ENCODE assay signal across 17 cellular contexts in genomic region chr20:51758978-51759544, GRCh38. TPM values are rescaled to one million over a fixed set of nuclear protein-coding genes. Genes with fewer than 3 reads are reported as not detected.
DNase-seq lines count a peak whose midpoint lies in the region; ATAC-seq, FAIRE-seq and TF ChIP-seq lines count a peak whose summit lies in the region.
"Had no signal": no experiment of that assay in that cellular context is flagged by ENCODE, and none has a peak within 500 bp of the region (broad histone marks: within the 10 kb centered on the region; RNA-seq: fewer than 3 reads in every experiment).

No MANE protein-coding gene starts in this region.

- peaks cover 3% of the 10 kb centered on the region for H3K36me3 ChIP-seq in adipocyte (ENCODE audit: control insufficient read depth, insufficient read depth, low read length, severe bottlenecking)
- H3K36me3 ChIP-seq in heart right ventricle = no peaks in the 10 kb centered on the region

- no peaks in the 10 kb centered on the region for H3K4me1 Mint-ChIP-seq in activated naive CD8-positive, alpha-beta T cell treated with anti-CD3 and anti-CD28 coated beads, Interleukin-2, amount 50 U/mL, for 24 hours
- H3K4me1 Mint-ChIP-seq: T-helper 17 cell had no signal

- no peak for TF ChIP-seq EP300 in A549 (IDR thresholded peaks at IDR 0.05)

- no peak for FAIRE-seq in A549 (lab: Jason Lieb, UNC)
- FAIRE-seq: frontal cortex had no signal

- H3K4me2 ChIP-seq in A549 = no peak overlapping the region

- DNase-seq in A549 (ENCODE audit: low read depth in 1 of 2, low spot score in 1 of 2) (no peak), adipocyte (ENCODE audit: low read depth) (no peak), heart right ventricle (peak in 1 of 2 donors; percentile 44), omental fat pad (ENCODE audit: low spot score) (no peak), GM19240 (ENCODE audit: insufficient read length, low spot score) (no peak), GM10266 (ENCODE audit: extremely low spot score) (no peak), activated gamma-delta T cell (lab: John Stamatoyannopoulos, UW) (no peak)
- DNase-seq in activated naive CD8-positive, alpha-beta T cell treated with anti-CD3 and anti-CD28 coated beads, Interleukin-2, amount 50 U/mL, for 24 hours = no peak
- DNase-seq: activated CD4-positive, alpha-beta T cell treated with anti-CD3 and anti-CD28 coated beads for 48 hours; activated T-cell treated with anti-CD3 and anti-CD28 coated beads, Interleukin-2, amount 50 U/mL, for 72 hours; KBM-7; NCI-H1436; NCI-H526; stimulated activated naive CD4-positive, alpha-beta T cell; T-helper 17 cell had no signal

- WGBS in A549 (ENCODE audit: missing lambda C conversion rate) = 81% methylated on average over 8 of the region's 12 CpGs
- 86 to 89% methylated on average over 12 of the region's 12 CpGs for WGBS in heart right ventricle, 2 donors

- no peaks in the 10 kb centered on the region for H3K27me3 ChIP-seq in adipocyte (replicated peaks; ENCODE audit: control insufficient read depth, insufficient read depth, low read length)
- no peaks in the 10 kb centered on the region for H3K27me3 ChIP-seq in heart right ventricle

- H3K27ac ChIP-seq in A549 = peak overlapping the region; percentile 26 to 64; a peak in 4 of 6 replicates
- H3K27ac ChIP-seq in heart right ventricle = no peak overlapping the region

- H3K27ac Mint-ChIP-seq in activated naive CD8-positive, alpha-beta T cell treated with anti-CD3 and anti-CD28 coated beads, Interleukin-2, amount 50 U/mL, for 24 hours = no peak overlapping the region
- H3K27ac Mint-ChIP-seq: activated T-cell treated with anti-CD3 and anti-CD28 coated beads, Interleukin-2, amount 50 U/mL, for 72 hours; T-helper 17 cell had no signal

- H3K4me1 ChIP-seq in A549 (peaks cover 25% of the 10 kb centered on the region), adipocyte (ENCODE audit: control insufficient read depth, insufficient read depth, low read length) (peaks cover 43% of the 10 kb centered on the region), heart right ventricle (peaks cover 0 to 11% (median 0%) of the 10 kb centered on the region in 9 donors)

- CTCF ChIA-PET in A549 (lab: Yijun Ruan, JAX) = interaction anchor here (1.3 to 1.6 kb wide), 2 partner anchors 8 to 58 kb away, joined by 6 read pairs; partner anchors contain the start of gene ATP9A

- peak overlapping the region; percentile 60 for H3K9ac ChIP-seq in adipocyte (ENCODE audit: low read length)

- no peak for TF ChIP-seq RAD21 in A549 (conservative IDR thresholded peaks at IDR 0.05 in 1 of 2, IDR thresholded peaks at IDR 0.05 in 1 of 2)

- no peaks in the 10 kb centered on the region for H3K36me3 Mint-ChIP-seq in activated naive CD8-positive, alpha-beta T cell treated with anti-CD3 and anti-CD28 coated beads, Interleukin-2, amount 50 U/mL, for 24 hours (ENCODE audit: low read depth)

- intact Hi-C loops in heart right ventricle (cut with DNase I) = no loop called here

- H3K4me3 Mint-ChIP-seq in activated naive CD8-positive, alpha-beta T cell treated with anti-CD3 and anti-CD28 coated beads, Interleukin-2, amount 50 U/mL, for 24 hours = no peak overlapping the region
- H3K4me3 Mint-ChIP-seq: activated T-cell treated with anti-CD3 and anti-CD28 coated beads, Interleukin-2, amount 50 U/mL, for 72 hours; T-helper 17 cell had no signal

- TF ChIP-seq POLR2A in A549 (IDR thresholded peaks at IDR 0.05; ENCODE audit: low read length) = no peak

- no peak for TF ChIP-seq CTCF in A549 (IDR thresholded peaks at IDR 0.05)
- TF ChIP-seq CTCF in heart right ventricle (IDR thresholded peaks at IDR 0.05) = no peak
- no peak for TF ChIP-seq CTCF in omental fat pad (IDR thresholded peaks at IDR 0.05)
- TF ChIP-seq CTCF in GM10266 (IDR thresholded peaks at IDR 0.05; ENCODE audit: control insufficient read depth, insufficient read depth, low read depth, missing control alignments) = no peak

- H3K9me3 ChIP-seq in A549 = no peaks in the 10 kb centered on the region
- no peaks in the 10 kb centered on the region for H3K9me3 ChIP-seq in adipocyte (ENCODE audit: control insufficient read depth, low read length)
- H3K9me3 ChIP-seq in heart right ventricle = peaks cover 0 to 12% (median 0%) of the 10 kb centered on the region in 11 donors

- POLR2A ChIA-PET in A549 (lab: Yijun Ruan, JAX) = interaction anchor here (1.3 kb wide), 1 partner anchor 8 kb away, joined by 4 read pairs; no protein-coding TSS in a partner anchor

- H3K27me3 Mint-ChIP-seq in activated naive CD8-positive, alpha-beta T cell treated with anti-CD3 and anti-CD28 coated beads, Interleukin-2, amount 50 U/mL, for 24 hours = peaks cover 2% of the 10 kb centered on the region

- peak in 1 of 2 experiments; percentile 24; a peak in 1 of 6 replicates for ATAC-seq in A549
- peak; percentile 20 to 83 (median 62) for ATAC-seq in heart right ventricle
- peak; percentile 47 for ATAC-seq in omental fat pad (ENCODE audit: low FRiP score)
- no peak for ATAC-seq in activated naive CD8-positive, alpha-beta T cell treated with anti-CD3 and anti-CD28 coated beads, Interleukin-2, amount 50 U/mL, for 24 hours
- ATAC-seq: activated T-cell treated with anti-CD3 and anti-CD28 coated beads, Interleukin-2, amount 50 U/mL, for 72 hours; T-helper 17 cell had no signal

- no peaks in the 10 kb centered on the region for H3K9me3 Mint-ChIP-seq in activated naive CD8-positive, alpha-beta T cell treated with anti-CD3 and anti-CD28 coated beads, Interleukin-2, amount 50 U/mL, for 24 hours
- H3K9me3 Mint-ChIP-seq: activated T-cell treated with anti-CD3 and anti-CD28 coated beads, Interleukin-2, amount 50 U/mL, for 72 hours had no signal

- no peak overlapping the region for H3K4me3 ChIP-seq in A549
- H3K4me3 ChIP-seq in adipocyte (ENCODE audit: low read length) = no peak overlapping the region
- no peak overlapping the region for H3K4me3 ChIP-seq in heart right ventricle

TF ChIP-seq in A549, 52 proteins besides CTCF, POLR2A, EP300 and RAD21:
- TF ChIP-seq ZSCAN20 (CRISPR knock-in tag; IDR thresholded peaks at IDR 0.05) (no peak), NR3C1 (IDR thresholded peaks at IDR 0.05) (no peak), HOXB5 (CRISPR knock-in tag; IDR thresholded peaks at IDR 0.05) (no peak), FOXS1 (CRISPR knock-in tag; IDR thresholded peaks at IDR 0.05) (no peak), JUNB (IDR thresholded peaks at IDR 0.05) (no peak), KDM5A (IDR thresholded peaks at IDR 0.05) (no peak), HOXB13 (CRISPR knock-in tag; IDR thresholded peaks at IDR 0.05; ENCODE audit: low read depth) (no peak), HDAC2 (IDR thresholded peaks at IDR 0.05) (no peak), RCOR1 (IDR thresholded peaks at IDR 0.05; ENCODE audit: low read depth, low read length) (no peak), CBX2 (IDR thresholded peaks at IDR 0.05; ENCODE audit: borderline replicate concordance, low read depth) (no peak), USF2 (IDR thresholded peaks at IDR 0.05) (no peak), PBX3 (IDR thresholded peaks at IDR 0.05) (no peak), RFX5 (IDR thresholded peaks at IDR 0.05) (no peak), ESRRA (IDR thresholded peaks at IDR 0.05; ENCODE audit: borderline replicate concordance, low read length) (no peak)

RNA-seq across cellular contexts. Expression of gene ATP9A, which starts 9.1 kb away (rescaled TPM):
- polyA plus RNA-seq in A549 (2011; rRNA removed) (23.3 and 23.6 TPM in 2 replicates), A549 (2017; fragmentation: RNase III; extraction: RNeasy Plus Mini Kit Qiagen cat#74134 plus additional on column Dnase treatment) (8.5 to 10.2 TPM (median 9.9 TPM) in 3 replicates), heart right ventricle (1 to 10 TPM; 3.4 to 3.9 TPM)
- polyA plus RNA-seq in A549 (2012; cell fraction: cytosol; rRNA removed) = 5.5 and 7.0 TPM in 2 replicates
- polyA plus RNA-seq in A549 (2012; cell fraction: nucleus; rRNA removed) = 7.2 and 9.0 TPM in 2 replicates
- 61.2 and 62.6 TPM in 2 replicates for polyA minus RNA-seq in A549 (2011; rRNA and poly(A)+ RNA removed)
- total RNA-seq in heart right ventricle (10 to 100 TPM; 16.5 to 32.1 (median 27.0) TPM), omental fat pad (100 to 1,000 TPM in 1 of 4 donors, 10 to 100 TPM in 3; 16.7 to 129 (median 55.0) TPM)

RNA-seq across cellular contexts. Expression of gene SALL4, which starts 43.3 kb away (rescaled TPM):
- polyA plus RNA-seq in A549 (2011; rRNA removed) (7.6 and 8.5 TPM in 2 replicates), A549 (2017; fragmentation: RNase III; extraction: RNeasy Plus Mini Kit Qiagen cat#74134 plus additional on column Dnase treatment) (2.3 to 3.8 TPM (median 2.5 TPM) in 3 replicates), heart right ventricle (under 1 TPM; 0.01 to 0.22 TPM)
- polyA plus RNA-seq in A549 (2012; cell fraction: cytosol; rRNA removed) = 2.0 and 2.2 TPM in 2 replicates
- 12.2 and 12.8 TPM in 2 replicates for polyA plus RNA-seq in A549 (2012; cell fraction: nucleus; rRNA removed)
- polyA minus RNA-seq in A549 (2011; rRNA and poly(A)+ RNA removed) = 3.7 and 4.1 TPM in 2 replicates
- total RNA-seq in heart right ventricle (under 1 TPM in 4 of 10 donors, not detected in 6; 0.05 to 0.17 (median 0.06) TPM), omental fat pad (under 1 TPM in 3 of 4 donors, not detected in 1; 0.09 to 0.24 (median 0.19) TPM)
- total RNA-seq: A172 had no signal

Comparison
In these comparisons a context has a peak if more than half of its experiments do, and no peak if none do; other contexts are left out.
1. H3K27ac ChIP-seq: peak in A549 (2 of 2); none in heart right ventricle (0 of 10).